ENCODE assay signal across 8 cellular contexts in genomic region chr13:27251166-27252088, GRCh38. TPM values are rescaled to one million over a fixed set of nuclear protein-coding genes. Genes with fewer than 3 reads are reported as not detected.
DNase-seq lines count a peak whose midpoint lies in the region; ATAC-seq and TF ChIP-seq lines count a peak whose summit lies in the region.

TSS of gene RPL21 (plus strand) at chr13:27251558. CDS start at chr13:27253777, 2,219 bp downstream.

- peak; percentile 96 for ATAC-seq in GM19395 (IDR thresholded peaks at IDR 0.05; ENCODE audit: unreplicated experiment)
- ATAC-seq in HG03565 (IDR thresholded peaks at IDR 0.05; ENCODE audit: unreplicated experiment): peak; percentile 86
- ATAC-seq in right lobe of liver: peak; percentile 95 to 98 (median 98)

- H3K9me3 ChIP-seq in duodenal mucosa (ENCODE audit: control insufficient read depth in 1 of 2, low read length in 2 of 2): no peaks in the 10 kb centered on the region
- H3K9me3 ChIP-seq in right lobe of liver: no peaks in the 10 kb centered on the region

- CTCF ChIA-PET in activated CD4-positive, alpha-beta memory T cell treated with anti-CD3 and anti-CD28 coated beads, Interleukin-2, amount 10 ng/mL, durations not matched to agents 7 days and 5 days (lab: Charles Lee): interaction anchor here (1.0 kb wide), 1 partner anchor 19 kb away, joined by 6 read pairs; the partner anchor contains the start of gene RASL11A

- no peaks in the 10 kb centered on the region for H3K27me3 Mint-ChIP-seq in CD14-positive monocyte (ENCODE audit: low read depth in 3 of 3)
- H3K27me3 Mint-ChIP-seq in activated CD4-positive, alpha-beta memory T cell treated with anti-CD3 and anti-CD28 coated beads, Interleukin-2, amount 10 ng/mL, durations not matched to agents 7 days and 5 days: no peaks in the 10 kb centered on the region

- H3K9me3 Mint-ChIP-seq in CD14-positive monocyte: peaks cover 0 to 2% (median 0%) of the 10 kb centered on the region in 7 donors
- no peaks in the 10 kb centered on the region for H3K9me3 Mint-ChIP-seq in activated CD4-positive, alpha-beta memory T cell treated with anti-CD3 and anti-CD28 coated beads, Interleukin-2, amount 10 ng/mL, durations not matched to agents 7 days and 5 days

- H3K36me3 Mint-ChIP-seq in CD14-positive monocyte: peaks cover 29 to 33% of the 10 kb centered on the region in 2 donors
- H3K36me3 Mint-ChIP-seq in activated CD4-positive, alpha-beta memory T cell treated with anti-CD3 and anti-CD28 coated beads, Interleukin-2, amount 10 ng/mL, durations not matched to agents 7 days and 5 days (ENCODE audit: low read depth): peaks cover 42% of the 10 kb centered on the region

- H3K27me3 ChIP-seq in duodenal mucosa (ENCODE audit: control insufficient read depth in 1 of 2, insufficient read depth in 2 of 2, low read length in 2 of 2): no peaks in the 10 kb centered on the region
- no peaks in the 10 kb centered on the region for H3K27me3 ChIP-seq in right lobe of liver

- peak within 1 kb of the TSS; percentile 99 for H3K9ac ChIP-seq in duodenal mucosa (ENCODE audit: low read depth in 1 of 2, low read length in 2 of 2)

- peak; percentile 87 for TF ChIP-seq POLR2A in right lobe of liver (IDR thresholded peaks at IDR 0.05)

- intact Hi-C loops in CD14-positive monocyte (cut with micrococcal nuclease): loop anchor here (2.0 to 10.0 kb wide), 4 partner anchors 81 to 373 kb away; partner anchors contain the start of genes GTF3A (in 1 of the 2), LNX2 (in 1 of the 2), POLR1D (in 1 of the 2) and USP12 (in 1 of the 2)
- intact Hi-C loops in right lobe of liver (cut with DNase I): no loop called here

- H3K4me1 ChIP-seq in duodenal mucosa (ENCODE audit: control insufficient read depth in 1 of 2, insufficient read depth in 2 of 2, low read length in 2 of 2) (peaks cover 22 to 33% of the 10 kb centered on the region in 2 donors), right lobe of liver (peaks cover 0 to 37% (median 0%) of the 10 kb centered on the region in 4 donors)

- POLR2A ChIA-PET in activated CD4-positive, alpha-beta memory T cell treated with anti-CD3 and anti-CD28 coated beads, Interleukin-2, amount 10 ng/mL, durations not matched to agents 7 days and 5 days (lab: Charles Lee): interaction anchor here (0.8 to 1.1 kb wide), 17 partner anchors 10 to 369 kb away, joined by 3 to 10 read pairs (median 4); partner anchors contain the start of genes GTF3A, LNX2, RASL11A and USP12

- H3K4me3 ChIP-seq in duodenal mucosa (ENCODE audit: low read depth in 1 of 2, low read length in 2 of 2) (peak within 1 kb of the TSS; percentile 96 to 98), right lobe of liver (peak within 1 kb of the TSS; percentile 66 to 97 (median 95))

- peak within 1 kb of the TSS; percentile 96 to 97 for H3K4me3 Mint-ChIP-seq in CD14-positive monocyte
- peak within 1 kb of the TSS; percentile 96 for H3K4me3 Mint-ChIP-seq in activated CD4-positive, alpha-beta memory T cell treated with anti-CD3 and anti-CD28 coated beads, Interleukin-2, amount 10 ng/mL, durations not matched to agents 7 days and 5 days

- DNase-seq in CD14-positive monocyte (ENCODE audit: low spot score) (peak; percentile 95), NCI-H82 treated with DMSO at 0.1 percent for 48 hours (lab: John Stamatoyannopoulos, UW; ENCODE audit: unreplicated experiment) (peak; percentile 82), right lobe of liver (peak; percentile 96 to 97 (median 96))
- DNase-seq in activated CD4-positive, alpha-beta memory T cell treated with anti-CD3 and anti-CD28 coated beads, Interleukin-2, amount 10 ng/mL, durations not matched to agents 7 days and 5 days: peak; percentile 90
- DNase-seq in stimulated activated CD4-positive, alpha-beta T cell treated with anti-CD3 and anti-CD28 coated beads, Interleukin-4, amount 100 ng/mL, for 4 hours: peak; percentile 88 to 89

- H3K27ac ChIP-seq in duodenal mucosa (ENCODE audit: low read depth, low read length) (peak within 1 kb of the TSS; percentile 95), right lobe of liver (peak within 1 kb of the TSS; percentile 96 to 99 (median 96))

- peaks cover 0 to 25% of the 10 kb centered on the region in 2 donors for H3K36me3 ChIP-seq in duodenal mucosa (ENCODE audit: control insufficient read depth in 1 of 2, insufficient read depth in 2 of 2, low read length in 2 of 2)
- H3K36me3 ChIP-seq in right lobe of liver: peaks cover 0 to 29% (median 1%) of the 10 kb centered on the region in 4 donors

- 0% methylated on average over 31 of the region's 69 CpGs for WGBS in right lobe of liver (ENCODE audit: insufficient coverage, low coverage, low lambda C conversion rate, missing lambda C conversion rate)

- TF ChIP-seq CTCF in CD14-positive monocyte (IDR thresholded peaks at IDR 0.05) (no peak), right lobe of liver (IDR thresholded peaks at IDR 0.05) (no peak)

- peaks cover 25% of the 10 kb centered on the region for H3K4me1 Mint-ChIP-seq in CD14-positive monocyte
- peaks cover 43% of the 10 kb centered on the region for H3K4me1 Mint-ChIP-seq in activated CD4-positive, alpha-beta memory T cell treated with anti-CD3 and anti-CD28 coated beads, Interleukin-2, amount 10 ng/mL, durations not matched to agents 7 days and 5 days

- peak within 1 kb of the TSS; percentile 98 to 99 (median 99) for H3K27ac Mint-ChIP-seq in CD14-positive monocyte
- peak within 1 kb of the TSS; percentile 97 for H3K27ac Mint-ChIP-seq in activated CD4-positive, alpha-beta memory T cell treated with anti-CD3 and anti-CD28 coated beads, Interleukin-2, amount 10 ng/mL, durations not matched to agents 7 days and 5 days

RNA-seq across cellular contexts. Expression of gene RPL21, which starts in this region (rescaled TPM):
- 1,000 to 10,000 TPM; 1,417 to 1,781 TPM for polyA plus RNA-seq in CD14-positive monocyte
- total RNA-seq in activated CD4-positive, alpha-beta memory T cell treated with anti-CD3 and anti-CD28 coated beads, Interleukin-2, amount 10 ng/mL, durations not matched to agents 7 days and 5 days: 100 to 1,000 TPM; 742 to 774 TPM
- total RNA-seq in right lobe of liver: 100 to 1,000 TPM; 174 to 362 (median 317) TPM

Comparison
In these comparisons a context has a peak if more than half of its experiments do, and no peak if none do; other contexts are left out.
1. Peak in every context shown above with its lines: DNase-seq, ATAC-seq, H3K4me3 ChIP-seq and H3K27ac ChIP-seq.
2. intact Hi-C loops: an anchor here in CD14-positive monocyte (2.0 to 10.0 kb wide); none called in right lobe of liver.